Comparison of ENCODE assay signal across 22 cellular contexts in genomic region chr13:97528518-97528917, GRCh38.
"Had no signal": no experiment of that assay in that cellular context is flagged by ENCODE, and none has a peak within 500 bp of the region (broad histone marks: within the 10 kb centered on the region; RNA-seq: fewer than 3 reads in every experiment).

No MANE protein-coding gene starts in this region.

- H3K27ac ChIP-seq: gastroesophageal sphincter, pancreas, tibial artery, upper lobe of left lung, uterus had no signal

- H3K4me3 ChIP-seq: gastroesophageal sphincter, lung, pancreas, smooth muscle cell, tibial artery, upper lobe of left lung, uterus had no signal

- H3K4me1 Mint-ChIP-seq: immature natural killer cell; naive B cell; nephron; stimulated activated memory B cell treated with anti-CD40 and anti-IgM and Interleukin-4, amounts not matched to agents 10 μg/mL and 1 μg/mL and 100 μg/mL, for 72 hours had no signal

- H3K9me3 ChIP-seq: gastroesophageal sphincter, pancreas, tibial artery, upper lobe of left lung, uterus had no signal

- H3K36me3 ChIP-seq: gastroesophageal sphincter, pancreas, tibial artery, upper lobe of left lung, uterus had no signal

- H3K27me3 Mint-ChIP-seq: progenitor cell of endocrine pancreas had no signal

- H3K27me3 ChIP-seq: gastroesophageal sphincter, pancreas, tibial artery, upper lobe of left lung, uterus had no signal

- H3K4me1 ChIP-seq: gastroesophageal sphincter, pancreas, tibial artery, upper lobe of left lung, uterus had no signal

- DNase-seq: effector memory CD4-positive, alpha-beta T cell; glutamatergic neuron; immature natural killer cell; left ventricle myocardium superior; mesenchymal stem cell; midbrain; naive B cell; occipital lobe; pancreas; right cardiac atrium; stimulated activated CD4-positive, alpha-beta T cell treated with anti-CD3 and anti-CD28 coated beads, Interleukin-4, amount 100 ng/mL, for 1 hour; tibial artery; upper lobe of left lung; uterus had no signal

- H3K4me2 ChIP-seq: smooth muscle cell had no signal

- H3K9me3 Mint-ChIP-seq: nephron; stimulated activated naive CD8-positive, alpha-beta T cell treated with anti-CD3 and anti-CD28 coated beads, Interleukin-15, Interleukin-2, amounts not matched to agents 100 ng/mL and 50 ng/mL, for 24 hours had no signal

- H3K4me3 Mint-ChIP-seq: immature natural killer cell; naive B cell; nephron; stimulated activated memory B cell treated with anti-CD40 and anti-IgM and Interleukin-4, amounts not matched to agents 10 μg/mL and 1 μg/mL and 100 μg/mL, for 72 hours; stimulated activated naive CD8-positive, alpha-beta T cell treated with anti-CD3 and anti-CD28 coated beads, Interleukin-15, Interleukin-2, amounts not matched to agents 100 ng/mL and 50 ng/mL, for 24 hours had no signal

- H3K36me3 Mint-ChIP-seq: immature natural killer cell; naive B cell; stimulated activated memory B cell treated with anti-CD40 and anti-IgM and Interleukin-4, amounts not matched to agents 10 μg/mL and 1 μg/mL and 100 μg/mL, for 72 hours had no signal

- H3K27ac Mint-ChIP-seq: immature natural killer cell; naive B cell; nephron; progenitor cell of endocrine pancreas; stimulated activated memory B cell treated with anti-CD40 and anti-IgM and Interleukin-4, amounts not matched to agents 10 μg/mL and 1 μg/mL and 100 μg/mL, for 72 hours; stimulated activated naive CD8-positive, alpha-beta T cell treated with anti-CD3 and anti-CD28 coated beads, Interleukin-15, Interleukin-2, amounts not matched to agents 100 ng/mL and 50 ng/mL, for 24 hours had no signal

- ATAC-seq: esophagus mucosa; gastroesophageal sphincter; left ventricle myocardium superior; pancreas; right cardiac atrium; stimulated activated memory B cell treated with anti-CD40 and anti-IgM and Interleukin-4, amounts not matched to agents 10 μg/mL and 1 μg/mL and 100 μg/mL, for 72 hours had no signal
